In the genomic region with DNA sequence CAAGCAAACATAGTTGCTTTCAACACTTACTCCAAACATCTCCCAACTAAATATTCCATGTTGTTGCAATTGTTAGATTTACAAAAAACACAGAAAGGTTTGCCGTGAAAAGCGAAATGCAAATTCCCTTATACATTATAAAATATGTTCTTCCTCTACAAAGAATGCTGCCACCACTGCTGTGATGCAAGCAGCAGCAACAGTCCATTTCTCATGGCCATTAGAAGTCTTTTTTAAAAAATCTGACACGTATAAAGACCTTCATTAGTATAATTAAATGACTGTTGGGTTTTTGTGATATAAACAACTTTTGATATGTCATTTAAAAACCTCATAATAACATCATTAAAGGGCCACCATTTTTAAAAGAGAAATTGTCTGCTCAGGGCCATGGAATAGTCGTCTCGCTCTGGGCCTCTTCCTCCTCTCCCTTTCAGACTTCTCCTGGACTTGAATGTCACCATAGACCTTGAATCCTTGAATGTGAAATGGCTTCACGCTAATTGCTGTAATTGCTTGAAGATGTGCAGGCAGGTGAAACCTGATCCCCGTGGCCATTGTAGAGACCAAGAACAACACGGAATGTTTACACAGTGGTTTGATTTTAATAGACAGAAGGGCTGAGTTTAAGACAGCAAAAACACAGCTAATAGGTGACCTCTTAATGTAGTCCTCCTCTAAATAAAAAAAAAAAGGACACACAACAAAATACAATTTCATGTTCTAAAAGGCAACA, we compare ENCODE assay signal across 9 cellular contexts.
DNase-seq lines count a peak whose midpoint lies in the region; ATAC-seq and TF ChIP-seq lines count a peak whose summit lies in the region.
"Had no signal": no experiment of that assay in that cellular context is flagged by ENCODE, and none has a peak within 500 bp of the region (broad histone marks: within the 10 kb centered on the region; RNA-seq: fewer than 3 reads in every experiment).

No MANE protein-coding gene starts in this region.

- H3K36me3 ChIP-seq in body of pancreas (replicated peaks in 1 of 2; ENCODE audit: insufficient read depth in 1 of 2, low read depth in 2 of 2): no peaks in the 10 kb centered on the region
- no peaks in the 10 kb centered on the region for H3K36me3 ChIP-seq in rectal smooth muscle tissue (ENCODE audit: control insufficient read depth, insufficient read depth, low read length)

- H3K27me3 ChIP-seq in body of pancreas (no peaks in the 10 kb centered on the region), rectal smooth muscle tissue (ENCODE audit: control insufficient read depth, insufficient read depth, low read length) (no peaks in the 10 kb centered on the region)

- H3K9me3 ChIP-seq in body of pancreas: no peaks in the 10 kb centered on the region

- no peak for TF ChIP-seq POLR2A in body of pancreas (IDR thresholded peaks at IDR 0.05)

- H3K4me3 ChIP-seq in body of pancreas (no peak overlapping the region), rectal smooth muscle tissue (ENCODE audit: low read length) (no peak overlapping the region)

- TF ChIP-seq CTCF in body of pancreas (IDR thresholded peaks at IDR 0.05): no peak

- intact Hi-C loops in body of pancreas (cut with DNase I): no loop called here

- ATAC-seq in body of pancreas: no peak
- no peak for ATAC-seq in HG03520 (IDR thresholded peaks at IDR 0.05; ENCODE audit: unreplicated experiment)
- no peak for ATAC-seq in HG02970 (IDR thresholded peaks at IDR 0.05; ENCODE audit: low FRiP score, unreplicated experiment)
- ATAC-seq: activated CD4-positive, CD25-positive, alpha-beta regulatory T cell treated with anti-CD3 and anti-CD28 coated beads, Interleukin-2, amount 50 U/mL, for 24 hours had no signal

- H3K4me1 ChIP-seq in body of pancreas: peaks cover 72% of the 10 kb centered on the region
- peaks cover 24% of the 10 kb centered on the region for H3K4me1 ChIP-seq in rectal smooth muscle tissue (ENCODE audit: control insufficient read depth, insufficient read depth, low read length)

- peak overlapping the region; percentile 77 to 87 (median 84) for H3K27ac ChIP-seq in body of pancreas
- peak overlapping the region; percentile 81 for H3K27ac ChIP-seq in rectal smooth muscle tissue (ENCODE audit: low read depth, low read length)

- peak; percentile 25 for DNase-seq in NCI-H82 (lab: John Stamatoyannopoulos, UW)
- DNase-seq in NCI-H82 treated with DMSO at 0.1 percent for 48 hours (lab: John Stamatoyannopoulos, UW; ENCODE audit: unreplicated experiment): no peak
- peak; percentile 39 for DNase-seq in NCI-H2029 treated with DMSO at 0.1 percent for 48 hours (lab: John Stamatoyannopoulos, UW)
- peak in 1 of 4 donors; percentile 46 for DNase-seq in body of pancreas
- no peak for DNase-seq in 8988T

- 25 to 32% methylated on average over 8 of the region's 8 CpGs for WGBS in body of pancreas, 2 donors

- H3K9ac ChIP-seq in rectal smooth muscle tissue (ENCODE audit: low read length): no peak overlapping the region

Comparison
In these comparisons a context has a peak if more than half of its experiments do, and no peak if none do; other contexts are left out.
1. DNase-seq: peak in NCI-H82 (single experiment) and NCI-H2029 treated with DMSO at 0.1 percent for 48 hours (single experiment); none in NCI-H82 treated with DMSO at 0.1 percent for 48 hours (single experiment) and 8988T (single experiment).